In genomic region chr16:2243781-2244180, GRCh38 we compare ENCODE assay signal across 18 cellular contexts. TPM values are rescaled to one million over a fixed set of nuclear protein-coding genes. Genes with fewer than 3 reads are reported as not detected.
"Had no signal": no experiment of that assay in that cellular context is flagged by ENCODE, and none has a peak within 500 bp of the region (broad histone marks: within the 10 kb centered on the region; RNA-seq: fewer than 3 reads in every experiment).

No MANE protein-coding gene starts in this region.

- DNase-seq: cerebellar nuclear complex; dermis blood vessel endothelial cell; foreskin melanocyte; head of caudate nucleus; left colon; naive thymus-derived CD4-positive, alpha-beta T cell; occipital lobe; stimulated activated CD4-positive, alpha-beta T cell treated with anti-CD3 and anti-CD28 coated beads, Interleukin-4, amount 100 ng/mL, for 1 hour; stimulated activated CD8-positive, alpha-beta memory T cell treated with anti-CD3 and anti-CD28 coated beads, Interleukin-4, amount 100 ng/mL, for 48 hours had no signal

- H3K27ac Mint-ChIP-seq: naive thymus-derived CD4-positive, alpha-beta T cell; stimulated activated effector memory CD8-positive, alpha-beta T cell treated with anti-CD3 and anti-CD28 coated beads, Interleukin-12 subunit alpha, Interleukin-12 subunit beta, amount 100 ng/mL, for 72 hours; stimulated activated naive CD8-positive, alpha-beta T cell treated with anti-CD3 and anti-CD28 coated beads, Interleukin-15, Interleukin-2, amounts not matched to agents 100 ng/mL and 50 ng/mL, for 24 hours had no signal

- ATAC-seq: naive thymus-derived CD4-positive, alpha-beta T cell; stimulated activated effector memory CD8-positive, alpha-beta T cell treated with anti-CD3 and anti-CD28 coated beads, Interleukin-12 subunit alpha, Interleukin-12 subunit beta, amount 100 ng/mL, for 72 hours had no signal

- H3K27me3 ChIP-seq: hepatocyte, right lobe of liver, testis, tibial nerve had no signal

- H3K4me1 ChIP-seq: parathyroid adenoma, prostate gland, testis, tibial nerve had no signal

- H3K4me3 ChIP-seq: hepatocyte, prostate gland, right lobe of liver, testis, tibial nerve had no signal

- H3K9me3 Mint-ChIP-seq: naive thymus-derived CD4-positive, alpha-beta T cell; stimulated activated effector memory CD8-positive, alpha-beta T cell treated with anti-CD3 and anti-CD28 coated beads, Interleukin-12 subunit alpha, Interleukin-12 subunit beta, amount 100 ng/mL, for 72 hours; stimulated activated naive CD8-positive, alpha-beta T cell treated with anti-CD3 and anti-CD28 coated beads, Interleukin-15, Interleukin-2, amounts not matched to agents 100 ng/mL and 50 ng/mL, for 24 hours had no signal

- H3K4me2 ChIP-seq: hepatocyte had no signal

- H3K27ac ChIP-seq: hepatocyte, parathyroid adenoma, prostate gland, right lobe of liver, testis, tibial nerve had no signal

- H2AFZ ChIP-seq: hepatocyte, parathyroid adenoma had no signal

- H3K4me3 Mint-ChIP-seq: naive thymus-derived CD4-positive, alpha-beta T cell; stimulated activated effector memory CD8-positive, alpha-beta T cell treated with anti-CD3 and anti-CD28 coated beads, Interleukin-12 subunit alpha, Interleukin-12 subunit beta, amount 100 ng/mL, for 72 hours; stimulated activated naive CD8-positive, alpha-beta T cell treated with anti-CD3 and anti-CD28 coated beads, Interleukin-15, Interleukin-2, amounts not matched to agents 100 ng/mL and 50 ng/mL, for 24 hours had no signal

- FAIRE-seq: colon had no signal

- H3K9ac ChIP-seq: parathyroid adenoma had no signal

- H3K27me3 Mint-ChIP-seq: naive thymus-derived CD4-positive, alpha-beta T cell; stimulated activated naive CD8-positive, alpha-beta T cell treated with anti-CD3 and anti-CD28 coated beads, Interleukin-15, Interleukin-2, amounts not matched to agents 100 ng/mL and 50 ng/mL, for 24 hours had no signal

- H3K9me3 ChIP-seq: prostate gland, right lobe of liver, testis, tibial nerve had no signal

- H3K4me1 Mint-ChIP-seq: stimulated activated effector memory CD8-positive, alpha-beta T cell treated with anti-CD3 and anti-CD28 coated beads, Interleukin-12 subunit alpha, Interleukin-12 subunit beta, amount 100 ng/mL, for 72 hours had no signal

- H3K79me2 ChIP-seq: parathyroid adenoma had no signal

RNA-seq across cellular contexts. Expression of gene DNASE1L2, which starts 7.5 kb away (rescaled TPM):
- polyA plus RNA-seq: naive thymus-derived CD4-positive, alpha-beta T cell had no signal
